Comparison of ENCODE assay signal across 15 cellular contexts in the genomic region with DNA sequence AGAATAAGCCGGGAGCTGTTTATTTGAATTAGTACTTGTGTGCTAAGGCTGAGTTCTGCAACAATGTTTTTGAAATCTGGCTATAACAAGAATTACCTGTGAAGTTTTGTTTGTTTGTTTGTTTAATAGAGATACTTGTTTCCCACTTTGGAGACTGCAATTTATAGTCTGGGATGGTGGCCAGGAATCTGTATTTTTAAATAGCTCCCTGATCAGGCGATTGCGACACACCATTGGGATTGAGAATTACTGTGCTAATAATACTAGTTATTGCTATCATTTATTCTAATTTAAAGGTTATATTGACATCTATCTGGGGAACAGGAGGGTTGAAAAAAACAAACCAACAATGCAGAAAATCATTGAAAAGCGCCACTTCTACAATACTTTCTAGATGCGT.
"Had no signal": no experiment of that assay in that cellular context is flagged by ENCODE, and none has a peak within 500 bp of the region (broad histone marks: within the 10 kb centered on the region; RNA-seq: fewer than 3 reads in every experiment).

No MANE protein-coding gene starts in this region.

- ATAC-seq: T-cell had no signal

- DNase-seq: KBM-7, MV-4-11, NCI-H1048, NCI-H1105, NCI-H1694, NCI-H187 treated with DMSO at 0.1 percent for 48 hours, NCI-H2081 treated with DMSO at 0.1 percent for 48 hours, NCI-H2227 treated with DMSO at 0.1 percent for 48 hours, NCI-H524, NCI-H526 treated with DMSO at 0.1 percent for 48 hours, RPMI8226, SHP77, SK-N-SH, SW 1271, T-cell had no signal
